In genomic region chr7:128889121-128889520, GRCh38 we compare ENCODE assay signal across 24 cellular contexts. TPM values are rescaled to one million over a fixed set of nuclear protein-coding genes. Genes with fewer than 3 reads are reported as not detected.
DNase-seq lines count a peak whose midpoint lies in the region; ATAC-seq, FAIRE-seq and TF ChIP-seq lines count a peak whose summit lies in the region.
"Had no signal": no experiment of that assay in that cellular context is flagged by ENCODE, and none has a peak within 500 bp of the region (broad histone marks: within the 10 kb centered on the region; RNA-seq: fewer than 3 reads in every experiment).

No MANE protein-coding gene starts in this region.

- H3K4me3 ChIP-seq in HUES64 (ENCODE audit: low read length) (no peak overlapping the region), H1 (ENCODE audit: extremely low read depth in 1 of 4, insufficient read depth in 2 of 4, low read depth in 3 of 4, low read length in 4 of 4) (no peak overlapping the region)
- H3K4me3 ChIP-seq: lung, pancreas had no signal

- no peak overlapping the region for H2AK5ac ChIP-seq in H1 (ENCODE audit: low read depth, low read length)

- H3K14ac ChIP-seq in H1 (ENCODE audit: insufficient read length): no peak overlapping the region

- H3K27ac ChIP-seq in HUES64 (ENCODE audit: low read depth, low read length) (peak overlapping the region; percentile 28; the same call in 1 of the 2 replicates), H1 (ENCODE audit: low read depth, low read length) (no peak overlapping the region)
- H3K27ac ChIP-seq: pancreas had no signal

- H2BK20ac ChIP-seq in H1 (ENCODE audit: low read length): no peak overlapping the region

- H3K79me2 ChIP-seq in H1 (ENCODE audit: control insufficient read depth in 1 of 2, insufficient read depth in 2 of 2, low read length in 2 of 2): no peaks in the 10 kb centered on the region

- H3K18ac ChIP-seq in H1 (ENCODE audit: extremely low read depth, low read length): peak overlapping the region; percentile 78; the same call in 1 of the 2 replicates

- 0 out of 2 replicates have a peak, but pooled peaks cover 7% of the 10 kb centered on the region for H3K79me1 ChIP-seq in H1 (ENCODE audit: low read depth, low read length)

- H3K4me1 ChIP-seq in HUES64 (ENCODE audit: insufficient read depth, low read length) (no peaks in the 10 kb centered on the region), H1 (replicated peaks in 1 of 4; ENCODE audit: control insufficient read depth in 3 of 4, insufficient read depth in 4 of 4, low read length in 3 of 4) (peaks cover 0 to 19% (median 13%) of the 10 kb centered on the region in 4 experiments; a peak in 5 of 7 replicates)
- H3K4me1 ChIP-seq: pancreas had no signal

- no peak overlapping the region; the same call in 1 of the 2 replicates for H2BK15ac ChIP-seq in H1 (ENCODE audit: low read length)

- peaks cover 20% of the 10 kb centered on the region; the same call in 1 of the 2 replicates for H3K23me2 ChIP-seq in H1 (ENCODE audit: low read depth, low read length)

- H3K27me3 ChIP-seq in HUES64 (ENCODE audit: insufficient read depth, low read length) (peaks cover 15% of the 10 kb centered on the region), H1 (replicated peaks in 1 of 4; ENCODE audit: control insufficient read depth in 3 of 4, extremely low read depth in 1 of 4, insufficient read depth in 3 of 4, low read length in 3 of 4) (peaks cover 0 to 7% (median 4%) of the 10 kb centered on the region in 4 experiments; a peak in 4 of 7 replicates)

- peak overlapping the region; percentile 24 for H4K5ac ChIP-seq in H1 (ENCODE audit: insufficient read length, low read depth, low read length)

- DNase-seq in left cardiac atrium (peak; percentile 17), left ventricle myocardium superior (no peak), H1 (ENCODE audit: low read depth in 1 of 2, low spot score in 2 of 2) (no peak), glomerular visceral epithelial cell (ENCODE audit: extremely low spot score) (no peak), hepatic stellate cell (ENCODE audit: low spot score) (no peak)
- DNase-seq: activated CD4-positive, alpha-beta T cell treated with anti-CD3 and anti-CD28 coated beads for 48 hours; activated T-cell treated with anti-CD3 and anti-CD28 coated beads, Interleukin-2, amount 50 U/mL, for 24 hours; Calu3; EL; NCI-H1092 treated with DMSO at 0.1 percent for 48 hours; NCI-H2029; NCI-H2227 treated with DMSO at 0.1 percent for 48 hours; NCI-H748 treated with DMSO at 0.1 percent for 48 hours; stimulated activated CD4-positive, alpha-beta T cell treated with anti-CD3 and anti-CD28 coated beads, Interleukin-2, amount 100 ng/mL, for 48 hours had no signal

- no peak for TF ChIP-seq POLR2A in H1 (IDR thresholded peaks at IDR 0.05; ENCODE audit: control extremely low read depth in 1 of 2, low read depth in 2 of 2, low read length in 2 of 2)

- peaks cover 0 to 13% of the 10 kb centered on the region in 2 experiments for H4K20me1 ChIP-seq in H1 (replicated peaks in 1 of 2; ENCODE audit: control insufficient read depth in 1 of 2, insufficient read depth in 2 of 2, low read length in 2 of 2)

- H3K56ac ChIP-seq in H1 (replicated peaks; ENCODE audit: insufficient read length, low read depth, low read length): no peak overlapping the region

- WGBS in HUES64: 49% methylated on average over 8 of the region's 8 CpGs
- WGBS in H1 (ENCODE audit: extremely low coverage in 1 of 2, insufficient coverage in 1 of 2, insufficient read length in 1 of 2, insufficient replicate concordance in 2 of 2, low coverage in 1 of 2, low lambda C conversion rate in 2 of 2, missing lambda C conversion rate in 1 of 2), 2 experiments: 65% methylated on average over 8 of the region's 8 CpGs; no CpG with 5 or more reads in 1 of the 2 experiments

- FAIRE-seq in H1 (lab: Jason Lieb, UNC): no peak
- FAIRE-seq: pancreas had no signal

- peak overlapping the region in 1 of 2 experiments; percentile 47; a peak in 2 of 4 replicates for H3K4me2 ChIP-seq in H1 (ENCODE audit: insufficient read depth in 1 of 2, low read depth in 2 of 2, low read length in 2 of 2)

- H3K9me3 ChIP-seq in HUES64 (ENCODE audit: insufficient read depth, low read depth, low read length) (no peaks in the 10 kb centered on the region), H1 (ENCODE audit: insufficient read depth in 2 of 2, low read depth in 1 of 2, low read length in 1 of 2) (no peaks in the 10 kb centered on the region)
- H3K9me3 ChIP-seq: pancreas had no signal

- TF ChIP-seq EP300 in H1 (IDR thresholded peaks at IDR 0.05; ENCODE audit: borderline replicate concordance in 1 of 2, low read depth in 2 of 2, low read length in 2 of 2): no peak

- no peak for TF ChIP-seq RAD21 in H1 (IDR thresholded peaks at IDR 0.05 in 1 of 2, conservative IDR thresholded peaks at IDR 0.05 in 1 of 2; ENCODE audit: low read depth in 2 of 2, low read length in 2 of 2)

- ATAC-seq in left cardiac atrium (no peak), left ventricle myocardium superior (no peak), GM21447 (IDR thresholded peaks at IDR 0.05; ENCODE audit: unreplicated experiment) (no peak)
- ATAC-seq: pancreas, right cardiac atrium had no signal

- intact Hi-C loops in left cardiac atrium (cut with DNase I) (loop anchor here (10.0 kb wide), 2 partner anchors 274 to 414 kb away; partner anchors contain the start of gene METTL2B (in 1 of the 2)), left ventricle myocardium superior (cut with micrococcal nuclease) (no loop called here)

- H3K36me3 ChIP-seq in HUES64 (ENCODE audit: insufficient read depth, low read length) (no peaks in the 10 kb centered on the region), H1 (ENCODE audit: control insufficient read depth in 2 of 4, insufficient read depth in 4 of 4, low read length in 3 of 4) (no peaks in the 10 kb centered on the region)
- H3K36me3 ChIP-seq: pancreas had no signal

- no peak overlapping the region for H3K9ac ChIP-seq in HUES64 (ENCODE audit: low read depth, low read length)
- no peak overlapping the region for H3K9ac ChIP-seq in H1 (replicated peaks in 1 of 4; ENCODE audit: extremely low read depth in 1 of 4, low read depth in 3 of 4, low read length in 3 of 4)

- H4K91ac ChIP-seq in H1 (replicated peaks; ENCODE audit: insufficient read length, low read length): no peak overlapping the region

- TF ChIP-seq CTCF in H1 (IDR thresholded peaks at IDR 0.05; ENCODE audit: control extremely low read depth in 1 of 3, insufficient read depth in 1 of 3, low read depth in 1 of 3, low read length in 3 of 3): no peak

- no peak overlapping the region for H4K8ac ChIP-seq in H1 (ENCODE audit: extremely low read depth, insufficient read depth, low read length)

- CTCF ChIA-PET in H1 (lab: Charles Lee; ENCODE audit: partially characterized antibody): interaction anchor here (0.5 to 2.0 kb wide), 5 partner anchors 9 to 326 kb away, joined by 3 to 8 read pairs (median 4); no protein-coding TSS in a partner anchor

- H3K4ac ChIP-seq in H1 (replicated peaks; ENCODE audit: insufficient read length, low read depth, low read length): no peak overlapping the region

- H3K23ac ChIP-seq in H1 (ENCODE audit: insufficient read length): no peak overlapping the region

- POLR2A ChIA-PET in H1 (lab: Charles Lee; ENCODE audit: partially characterized antibody): interaction anchor here (1.1 kb wide), 1 partner anchor 21 kb away, joined by 4 read pairs; the partner anchor contains the start of gene KCP

- H2BK120ac ChIP-seq in H1 (replicated peaks; ENCODE audit: low read depth, low read length): no peak overlapping the region

- no peak overlapping the region for H2BK12ac ChIP-seq in H1 (ENCODE audit: low read depth, low read length)

- no peak overlapping the region for H2BK5ac ChIP-seq in H1 (ENCODE audit: low read depth, low read length)

- no peak overlapping the region for H2AFZ ChIP-seq in H1 (ENCODE audit: low read length)

RNA-seq across cellular contexts. Expression of gene KCP, which starts 21.4 kb away (rescaled TPM):
- total RNA-seq in left cardiac atrium (under 1 TPM; 0.31 to 0.50 TPM), left ventricle myocardium superior (0.12 TPM)
- polyA plus RNA-seq in HUES64 (2013, experiment 1 of 2): 3.8 TPM
- polyA plus RNA-seq in HUES64 (2013, experiment 2 of 2): 4.2 TPM
- 1.8 and 2.0 TPM in 2 replicates for total RNA-seq in H1 (2021; fragmentation: NEBNext Ultra II Directional; extraction: Animal tissue kit (Norgen Biotek cat#: 25700))
- polyA plus RNA-seq in H1 (2011; rRNA removed): 1.3 and 2.1 TPM in 2 replicates
- 1.6 TPM for polyA plus RNA-seq in H1 (2011; cell fraction: cytosol; rRNA removed)
- polyA plus RNA-seq in H1 (2011; cell fraction: nucleus; rRNA removed): 8.1 TPM
- polyA plus RNA-seq in H1 (2012, experiment 1 of 2): 1.1 to 2.3 TPM (median 1.6 TPM) in 4 replicates
- polyA plus RNA-seq in H1 (2012, experiment 2 of 2): 0.51 TPM
- polyA plus RNA-seq in H1 (2013, experiment 1 of 2): 1.8 TPM
- polyA plus RNA-seq in H1 (2013, experiment 2 of 2): 1.5 TPM
- polyA minus RNA-seq in H1 (2011; rRNA and poly(A)+ RNA removed): 1.1 and 1.4 TPM in 2 replicates
- polyA minus RNA-seq in H1 (2011; cell fraction: cytosol; rRNA and poly(A)+ RNA removed): 0.59 TPM
- polyA minus RNA-seq in H1 (2011; cell fraction: nucleus; rRNA and poly(A)+ RNA removed): 4.3 TPM
- total RNA-seq: H4, RPMI7951 had no signal

RNA-seq across cellular contexts. Expression of gene ATP6V1F, which starts 26.5 kb away (rescaled TPM):
- total RNA-seq in left cardiac atrium (100 to 1,000 TPM; 117 to 119 TPM), left ventricle myocardium superior (115 TPM)
- 86.3 TPM for polyA plus RNA-seq in HUES64 (2013, experiment 1 of 2)
- polyA plus RNA-seq in HUES64 (2013, experiment 2 of 2): 114 TPM
- total RNA-seq in H1 (2021; fragmentation: NEBNext Ultra II Directional; extraction: Animal tissue kit (Norgen Biotek cat#: 25700)): 104 TPM in 2 replicates
- polyA plus RNA-seq in H1 (2011; rRNA removed): 318 and 344 TPM in 2 replicates
- polyA plus RNA-seq in H1 (2011; cell fraction: cytosol; rRNA removed): 227 TPM
- polyA plus RNA-seq in H1 (2011; cell fraction: nucleus; rRNA removed): 147 TPM
- 165 to 195 TPM (median 180 TPM) in 4 replicates for polyA plus RNA-seq in H1 (2012, experiment 1 of 2)
- 412 TPM for polyA plus RNA-seq in H1 (2012, experiment 2 of 2)
- 164 TPM for polyA plus RNA-seq in H1 (2013, experiment 1 of 2)
- polyA plus RNA-seq in H1 (2013, experiment 2 of 2): 168 TPM
- polyA minus RNA-seq in H1 (2011; rRNA and poly(A)+ RNA removed): 36.9 and 39.0 TPM in 2 replicates
- 25.6 TPM for polyA minus RNA-seq in H1 (2011; cell fraction: cytosol; rRNA and poly(A)+ RNA removed)
- polyA minus RNA-seq in H1 (2011; cell fraction: nucleus; rRNA and poly(A)+ RNA removed): 35.3 TPM

RNA-seq across cellular contexts. Expression of gene IRF5, which starts 48.6 kb away (rescaled TPM):
- total RNA-seq in left cardiac atrium (1 to 10 TPM; 4.6 to 5.6 TPM), left ventricle myocardium superior (2.9 TPM)
- polyA plus RNA-seq in HUES64 (2013, experiment 1 of 2): 0.15 TPM
- polyA plus RNA-seq in HUES64 (2013, experiment 2 of 2): 0.38 TPM
- 0.28 and 0.75 TPM in 2 replicates for total RNA-seq in H1 (2021; fragmentation: NEBNext Ultra II Directional; extraction: Animal tissue kit (Norgen Biotek cat#: 25700))
- 1.1 and 1.5 TPM in 2 replicates for polyA plus RNA-seq in H1 (2011; rRNA removed)
- 1.5 TPM for polyA plus RNA-seq in H1 (2011; cell fraction: cytosol; rRNA removed)
- polyA plus RNA-seq in H1 (2011; cell fraction: nucleus; rRNA removed): 2.5 TPM
- 0.93 to 1.4 TPM (median 1.2 TPM) in 4 replicates for polyA plus RNA-seq in H1 (2012, experiment 1 of 2)
- polyA plus RNA-seq in H1 (2012, experiment 2 of 2): 1.7 TPM
- 0.55 TPM for polyA plus RNA-seq in H1 (2013, experiment 1 of 2)
- polyA plus RNA-seq in H1 (2013, experiment 2 of 2): 0.44 TPM
- polyA minus RNA-seq in H1 (2011; rRNA and poly(A)+ RNA removed): 0.83 and 1.8 TPM in 2 replicates
- polyA minus RNA-seq in H1 (2011; cell fraction: cytosol; rRNA and poly(A)+ RNA removed): 1.2 TPM
- 1.1 TPM for polyA minus RNA-seq in H1 (2011; cell fraction: nucleus; rRNA and poly(A)+ RNA removed)
- total RNA-seq: RPMI7951 had no signal
- polyA plus RNA-seq: neural cell had no signal

RNA-seq across cellular contexts. Expression of gene FLNC, which starts 58.9 kb away (rescaled TPM):
- total RNA-seq in left cardiac atrium: 100 to 1,000 TPM; 226 to 257 TPM
- 591 TPM for total RNA-seq in left ventricle myocardium superior
- polyA plus RNA-seq in HUES64 (2013, experiment 1 of 2): 13.6 TPM
- 13.6 TPM for polyA plus RNA-seq in HUES64 (2013, experiment 2 of 2)
- 10.7 and 12.0 TPM in 2 replicates for total RNA-seq in H1 (2021; fragmentation: NEBNext Ultra II Directional; extraction: Animal tissue kit (Norgen Biotek cat#: 25700))
- polyA plus RNA-seq in H1 (2011; rRNA removed): 1.9 and 3.3 TPM in 2 replicates
- polyA plus RNA-seq in H1 (2011; cell fraction: cytosol; rRNA removed): 2.3 TPM
- 9.5 TPM for polyA plus RNA-seq in H1 (2011; cell fraction: nucleus; rRNA removed)
- 5.2 to 7.9 TPM (median 6.6 TPM) in 4 replicates for polyA plus RNA-seq in H1 (2012, experiment 1 of 2)
- 5.2 TPM for polyA plus RNA-seq in H1 (2012, experiment 2 of 2)
- polyA plus RNA-seq in H1 (2013, experiment 1 of 2): 8.3 TPM
- 7.8 TPM for polyA plus RNA-seq in H1 (2013, experiment 2 of 2)
- polyA minus RNA-seq in H1 (2011; rRNA and poly(A)+ RNA removed): 4.5 and 5.1 TPM in 2 replicates
- 7.1 TPM for polyA minus RNA-seq in H1 (2011; cell fraction: cytosol; rRNA and poly(A)+ RNA removed)
- polyA minus RNA-seq in H1 (2011; cell fraction: nucleus; rRNA and poly(A)+ RNA removed): 5.7 TPM
- polyA plus RNA-seq: CD14-positive monocyte, IgD-negative memory B cell had no signal
